8 cellular contexts compared by ENCODE assay signal in the genomic region with DNA sequence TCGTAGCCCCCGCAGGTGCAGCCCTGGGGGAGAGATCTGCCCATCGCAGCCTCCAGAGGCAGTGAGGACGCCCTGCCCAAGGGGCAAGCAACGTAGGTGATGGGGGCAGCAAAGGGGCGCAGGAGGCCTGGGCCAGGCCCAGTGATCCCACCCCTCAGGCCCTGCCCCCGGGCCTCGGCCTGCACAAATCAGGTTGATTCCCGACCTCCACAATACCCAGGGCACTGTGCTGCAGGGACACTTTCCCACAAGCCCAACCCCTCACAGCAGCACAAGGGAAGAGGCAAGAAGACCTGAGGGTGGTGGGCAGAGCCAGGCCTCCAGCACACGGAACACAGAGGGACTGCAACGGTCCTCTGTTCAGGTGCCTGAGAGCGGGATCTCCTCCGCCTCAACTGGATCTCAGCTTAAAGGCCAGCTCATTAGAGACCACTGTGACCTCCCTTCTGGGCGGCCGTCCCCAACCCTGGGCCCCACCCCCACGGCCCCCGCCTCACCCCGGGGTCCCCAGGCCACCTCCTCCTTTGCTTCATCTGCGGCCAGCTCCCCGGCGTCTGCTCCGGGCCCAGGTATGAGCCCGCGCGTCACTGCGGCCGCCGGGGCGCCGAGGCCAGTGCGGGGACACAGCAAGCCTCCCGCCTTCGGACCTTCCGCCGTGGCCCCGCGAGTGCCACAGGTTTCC. TPM values are rescaled to one million over a fixed set of nuclear protein-coding genes. Genes with fewer than 3 reads are reported as not detected.
DNase-seq lines count a peak whose midpoint lies in the region; ATAC-seq and TF ChIP-seq lines count a peak whose summit lies in the region.

No MANE protein-coding gene starts in this region.

- peak overlapping the region; percentile 90 for H3K23ac ChIP-seq in neuronal stem cell (ENCODE audit: low read depth, low read length, poor library complexity)

- H2BK12ac ChIP-seq in neuronal stem cell (ENCODE audit: low read length) = peak overlapping the region; percentile 52

- no peaks in the 10 kb centered on the region for H3K9me3 ChIP-seq in T-helper 17 cell (ENCODE audit: control insufficient read depth, low read length, poor library complexity, severe bottlenecking)
- H3K9me3 ChIP-seq in neuronal stem cell (replicated peaks in 1 of 2; ENCODE audit: control insufficient read depth in 2 of 2, insufficient read depth in 1 of 2, low read depth in 1 of 2, low read length in 2 of 2) = no peaks in the 10 kb centered on the region

- H3K4me1 ChIP-seq in neuronal stem cell (ENCODE audit: control insufficient read depth in 2 of 2, insufficient read depth in 1 of 2, low read depth in 1 of 2, low read length in 2 of 2) = peaks cover 17 to 24% of the 10 kb centered on the region in 2 donors

- no peak for TF ChIP-seq CTCF in 22Rv1 (IDR thresholded peaks at IDR 0.05)

- peak overlapping the region; percentile 99 for H3K4me2 ChIP-seq in neuronal stem cell (ENCODE audit: insufficient read depth, low read length, poor library complexity, severe bottlenecking)

- H3K27me3 Mint-ChIP-seq in T-helper 17 cell = no peaks in the 10 kb centered on the region

- peak overlapping the region; percentile 91 for H2AFZ ChIP-seq in neuronal stem cell (ENCODE audit: low read length)

- no peak overlapping the region for H4K8ac ChIP-seq in neuronal stem cell (ENCODE audit: low read depth, low read length)

- H3K4me3 Mint-ChIP-seq in T-helper 17 cell = peak overlapping the region; percentile 95

- peaks cover 4 to 22% of the 10 kb centered on the region in 2 donors for H3K36me3 ChIP-seq in neuronal stem cell (replicated peaks in 1 of 2; ENCODE audit: control insufficient read depth in 2 of 2, insufficient read depth in 2 of 2, low read length in 2 of 2)

- no peaks in the 10 kb centered on the region for H3K36me3 Mint-ChIP-seq in T-helper 17 cell (ENCODE audit: low read depth)

- H2BK5ac ChIP-seq in neuronal stem cell (ENCODE audit: low read length) = peak overlapping the region; percentile 93

- peaks cover 46% of the 10 kb centered on the region for H3K4me1 Mint-ChIP-seq in T-helper 17 cell

- peaks cover 21% of the 10 kb centered on the region for H3K79me1 ChIP-seq in neuronal stem cell (ENCODE audit: low read depth, low read length)

- peak overlapping the region; percentile 95 for H2AK5ac ChIP-seq in neuronal stem cell (ENCODE audit: low read depth, low read length)

- ATAC-seq in GM18511 (IDR thresholded peaks at IDR 0.05; ENCODE audit: unreplicated experiment) (peak; percentile 34), HG03045 (IDR thresholded peaks at IDR 0.05; ENCODE audit: unreplicated experiment) (peak; percentile 31), T-helper 17 cell (no peak), esophagus mucosa (peak; percentile 9)

- H3K4me3 ChIP-seq in neuronal stem cell (ENCODE audit: low read length in 2 of 2) = peak overlapping the region; percentile 91 to 99

- peak overlapping the region; percentile 94 for H3K27ac Mint-ChIP-seq in T-helper 17 cell

- no peak overlapping the region for H2BK120ac ChIP-seq in neuronal stem cell (ENCODE audit: low read depth, low read length)

- no peak for DNase-seq in T-helper 17 cell
- peak; percentile 40 for DNase-seq in neuronal stem cell (ENCODE audit: low spot score)
- DNase-seq in NCI-H2081 (lab: John Stamatoyannopoulos, UW) = no peak
- no peak for DNase-seq in superior temporal gyrus (ENCODE audit: extremely low spot score)

- no peak overlapping the region for H3K4ac ChIP-seq in neuronal stem cell (ENCODE audit: low read length)

- H2BK15ac ChIP-seq in neuronal stem cell (ENCODE audit: low read length) = peak overlapping the region; percentile 33

- no peaks in the 10 kb centered on the region for H3K27me3 ChIP-seq in neuronal stem cell (ENCODE audit: control insufficient read depth in 3 of 3, insufficient read depth in 3 of 3, low read depth in 1 of 3, low read length in 3 of 3)

- peak overlapping the region; percentile 95 for H3K27ac ChIP-seq in 22Rv1
- peak overlapping the region; percentile 78 for H3K27ac ChIP-seq in neuronal stem cell (replicated peaks; ENCODE audit: low read length)

- peak overlapping the region; percentile 95 for H3K18ac ChIP-seq in neuronal stem cell (ENCODE audit: low read length)

- peak overlapping the region; percentile 89 for H3K9ac ChIP-seq in neuronal stem cell (ENCODE audit: low read depth, low read length, poor library complexity)

- no CpG with 5 or more reads among the region's 37 CpGs for WGBS in neuronal stem cell (ENCODE audit: extremely low coverage in 2 of 2, insufficient read length in 2 of 2, insufficient replicate concordance in 1 of 2), 2 donors

- H4K91ac ChIP-seq in neuronal stem cell (ENCODE audit: low read depth, low read length, poor library complexity) = peak overlapping the region; percentile 25

- peak overlapping the region; percentile 50 for H3K14ac ChIP-seq in neuronal stem cell (ENCODE audit: low read length)

RNA-seq across cellular contexts. Expression of gene ARF1, which starts 0.8 kb away (rescaled TPM):
- total RNA-seq in T-helper 17 cell (100 to 1,000 TPM; 325 to 382 TPM), esophagus mucosa (273 TPM)
- 267 TPM for polyA plus RNA-seq in neuronal stem cell (2013, experiment 1 of 2)
- polyA plus RNA-seq in neuronal stem cell (2013, experiment 2 of 2) = 266 TPM

RNA-seq across cellular contexts. Expression of gene C1orf35, which starts 21.4 kb away (rescaled TPM):
- total RNA-seq in T-helper 17 cell (10 to 100 TPM; 20.9 to 21.6 TPM), esophagus mucosa (13.9 TPM)
- 28.9 TPM for polyA plus RNA-seq in neuronal stem cell (2013, experiment 1 of 2)
- 28.4 TPM for polyA plus RNA-seq in neuronal stem cell (2013, experiment 2 of 2)

RNA-seq across cellular contexts. Expression of gene MRPL55, which starts 27.4 kb away (rescaled TPM):
- 10 to 100 TPM; 55.2 to 59.9 TPM for total RNA-seq in T-helper 17 cell
- total RNA-seq in esophagus mucosa = 29.0 TPM
- 69.3 TPM for polyA plus RNA-seq in neuronal stem cell (2013, experiment 1 of 2)
- polyA plus RNA-seq in neuronal stem cell (2013, experiment 2 of 2) = 63.2 TPM

RNA-seq across cellular contexts. Expression of gene GUK1, which starts 58.4 kb away (rescaled TPM):
- total RNA-seq in T-helper 17 cell (100 to 1,000 TPM; 233 to 245 TPM), esophagus mucosa (241 TPM)
- polyA plus RNA-seq in neuronal stem cell (2013, experiment 1 of 2) = 106 TPM
- 98.6 TPM for polyA plus RNA-seq in neuronal stem cell (2013, experiment 2 of 2)
